30 cellular contexts compared by ENCODE assay signal in genomic region chr20:10200329-10200728, GRCh38. TPM values are rescaled to one million over a fixed set of nuclear protein-coding genes. Genes with fewer than 3 reads are reported as not detected.
"Had no signal": no experiment of that assay in that cellular context is flagged by ENCODE, and none has a peak within 500 bp of the region (broad histone marks: within the 10 kb centered on the region; RNA-seq: fewer than 3 reads in every experiment).

No MANE protein-coding gene starts in this region.

- H3K4me3 ChIP-seq: ascending aorta, colonic mucosa, left lung, lower lobe of right lung, mucosa of descending colon, ovary, right lobe of liver, stomach, suprapubic skin, tibial artery, upper lobe of right lung had no signal

- H3K27ac ChIP-seq: ascending aorta, colonic mucosa, left lung, lower lobe of right lung, neutrophil, ovary, right lobe of liver, stomach, suprapubic skin, tibial artery, upper lobe of right lung, VCaP had no signal

- H3K4me1 Mint-ChIP-seq: activated CD4-positive, alpha-beta T cell treated with anti-CD3 and anti-CD28 coated beads, Interleukin-2, amount 10 ng/mL, durations not matched to agents 24 days and 14 days; activated naive CD8-positive, alpha-beta T cell treated with anti-CD3 and anti-CD28 coated beads for 36 hours; central memory CD8-positive, alpha-beta T cell; nephron; stimulated activated effector memory CD8-positive, alpha-beta T cell treated with anti-CD3 and anti-CD28 coated beads, Interleukin-12 subunit alpha, Interleukin-12 subunit beta, amount 100 ng/mL, for 72 hours had no signal

- ATAC-seq: activated CD4-positive, CD25-positive, alpha-beta regulatory T cell treated with anti-CD3 and anti-CD28 coated beads, Interleukin-2, amount 50 U/mL, for 24 hours; effector memory CD8-positive, alpha-beta T cell; left lung; lower lobe of right lung; mucosa of descending colon; right lobe of liver; stimulated activated effector memory CD8-positive, alpha-beta T cell treated with anti-CD3 and anti-CD28 coated beads, Interleukin-12 subunit alpha, Interleukin-12 subunit beta, amount 100 ng/mL, for 72 hours; upper lobe of right lung had no signal

- H3K27ac Mint-ChIP-seq: activated CD4-positive, alpha-beta memory T cell treated with anti-CD3 and anti-CD28 coated beads for 36 hours; activated CD4-positive, alpha-beta T cell treated with anti-CD3 and anti-CD28 coated beads, Interleukin-2, amount 10 ng/mL, durations not matched to agents 24 days and 14 days; activated naive CD4-positive, alpha-beta T cell treated with anti-CD3 and anti-CD28 coated beads for 36 hours; activated naive CD8-positive, alpha-beta T cell treated with anti-CD3 and anti-CD28 coated beads for 36 hours; activated T-helper 1 cell treated with anti-CD3 and anti-CD28 coated beads, Interleukin-12 subunit alpha, Interleukin-12 subunit beta, Interleukin-2, Interleukin-4 antibody, amounts not matched to agents 30 ng/mL and 10 ng/mL and 1 ng/mL, durations not matched to agents 14 hours and 24 hours and 36 hours; effector memory CD8-positive, alpha-beta T cell; progenitor cell of endocrine pancreas; stimulated activated effector memory CD8-positive, alpha-beta T cell treated with anti-CD3 and anti-CD28 coated beads, Interleukin-12 subunit alpha, Interleukin-12 subunit beta, amount 100 ng/mL, for 72 hours had no signal

- H3K4me3 Mint-ChIP-seq: activated CD4-positive, alpha-beta memory T cell treated with anti-CD3 and anti-CD28 coated beads for 36 hours; activated CD4-positive, alpha-beta T cell treated with anti-CD3 and anti-CD28 coated beads, Interleukin-2, amount 10 ng/mL, durations not matched to agents 24 days and 14 days; activated naive CD4-positive, alpha-beta T cell treated with anti-CD3 and anti-CD28 coated beads for 36 hours; activated naive CD8-positive, alpha-beta T cell treated with anti-CD3 and anti-CD28 coated beads for 36 hours; activated T-helper 1 cell treated with anti-CD3 and anti-CD28 coated beads, Interleukin-12 subunit alpha, Interleukin-12 subunit beta, Interleukin-2, Interleukin-4 antibody, amounts not matched to agents 30 ng/mL and 10 ng/mL and 1 ng/mL, durations not matched to agents 14 hours and 24 hours and 36 hours; central memory CD8-positive, alpha-beta T cell; effector memory CD8-positive, alpha-beta T cell; nephron; stimulated activated effector memory CD8-positive, alpha-beta T cell treated with anti-CD3 and anti-CD28 coated beads, Interleukin-12 subunit alpha, Interleukin-12 subunit beta, amount 100 ng/mL, for 72 hours had no signal

- H3K9me3 ChIP-seq: ascending aorta, colonic mucosa, left lung, lower lobe of right lung, mucosa of descending colon, neutrophil, ovary, right lobe of liver, stomach, suprapubic skin, tibial artery, upper lobe of right lung had no signal

- DNase-seq: activated CD4-positive, alpha-beta memory T cell treated with anti-CD3 and anti-CD28 coated beads for 36 hours; activated CD4-positive, alpha-beta T cell treated with anti-CD3 and anti-CD28 coated beads, Interleukin-2, amount 10 ng/mL, durations not matched to agents 24 days and 14 days; activated CD8-positive, alpha-beta memory T cell treated with anti-CD3 and anti-CD28 coated beads, Interleukin-2, amount 50 U/mL, for 4 hours; activated effector memory CD4-positive, alpha-beta T cell treated with anti-CD3 and anti-CD28 coated beads, Interleukin-2, amount 50 U/mL, for 16 hours; activated naive CD4-positive, alpha-beta T cell treated with anti-CD3 and anti-CD28 coated beads for 36 hours; activated naive CD8-positive, alpha-beta T cell treated with anti-CD3 and anti-CD28 coated beads for 36 hours; activated T-cell treated with anti-CD3 and anti-CD28 coated beads, Interleukin-2, amount 50 U/mL, for 1 hour; colonic mucosa; effector memory CD8-positive, alpha-beta T cell; foreskin melanocyte; left lung; lower lobe of right lung; mucosa of descending colon; ovary; right lobe of liver; stimulated activated CD4-positive, alpha-beta T cell treated with anti-CD3 and anti-CD28 coated beads, Interleukin-4, amount 100 ng/mL, for 24 hours; stomach; tibial artery; upper lobe of right lung had no signal

- H3K9me3 Mint-ChIP-seq: activated CD4-positive, alpha-beta T cell treated with anti-CD3 and anti-CD28 coated beads, Interleukin-2, amount 10 ng/mL, durations not matched to agents 24 days and 14 days; activated naive CD4-positive, alpha-beta T cell treated with anti-CD3 and anti-CD28 coated beads for 36 hours; activated naive CD8-positive, alpha-beta T cell treated with anti-CD3 and anti-CD28 coated beads for 36 hours; activated T-helper 1 cell treated with anti-CD3 and anti-CD28 coated beads, Interleukin-12 subunit alpha, Interleukin-12 subunit beta, Interleukin-2, Interleukin-4 antibody, amounts not matched to agents 30 ng/mL and 10 ng/mL and 1 ng/mL, durations not matched to agents 14 hours and 24 hours and 36 hours; central memory CD8-positive, alpha-beta T cell; effector memory CD8-positive, alpha-beta T cell; nephron; stimulated activated effector memory CD8-positive, alpha-beta T cell treated with anti-CD3 and anti-CD28 coated beads, Interleukin-12 subunit alpha, Interleukin-12 subunit beta, amount 100 ng/mL, for 72 hours had no signal

- H3K36me3 Mint-ChIP-seq: activated CD4-positive, alpha-beta memory T cell treated with anti-CD3 and anti-CD28 coated beads for 36 hours; activated naive CD8-positive, alpha-beta T cell treated with anti-CD3 and anti-CD28 coated beads for 36 hours; stimulated activated effector memory CD8-positive, alpha-beta T cell treated with anti-CD3 and anti-CD28 coated beads, Interleukin-12 subunit alpha, Interleukin-12 subunit beta, amount 100 ng/mL, for 72 hours had no signal

- H3K27me3 ChIP-seq: ascending aorta, colonic mucosa, left lung, neutrophil, ovary, right lobe of liver, stomach, suprapubic skin, tibial artery, upper lobe of right lung had no signal

- H3K36me3 ChIP-seq: ascending aorta, colonic mucosa, left lung, lower lobe of right lung, neutrophil, ovary, right lobe of liver, stomach, suprapubic skin, tibial artery, upper lobe of right lung had no signal

- H3K4me1 ChIP-seq: ascending aorta, colonic mucosa, left lung, lower lobe of right lung, right lobe of liver, stomach, suprapubic skin, tibial artery, upper lobe of right lung had no signal

RNA-seq across cellular contexts. Expression of gene SNAP25, which starts 18.3 kb away (rescaled TPM):
- total RNA-seq: activated naive CD4-positive, alpha-beta T cell treated with anti-CD3 and anti-CD28 coated beads for 36 hours; activated naive CD8-positive, alpha-beta T cell treated with anti-CD3 and anti-CD28 coated beads for 36 hours; bronchial epithelial cell had no signal
